In the genomic region with DNA sequence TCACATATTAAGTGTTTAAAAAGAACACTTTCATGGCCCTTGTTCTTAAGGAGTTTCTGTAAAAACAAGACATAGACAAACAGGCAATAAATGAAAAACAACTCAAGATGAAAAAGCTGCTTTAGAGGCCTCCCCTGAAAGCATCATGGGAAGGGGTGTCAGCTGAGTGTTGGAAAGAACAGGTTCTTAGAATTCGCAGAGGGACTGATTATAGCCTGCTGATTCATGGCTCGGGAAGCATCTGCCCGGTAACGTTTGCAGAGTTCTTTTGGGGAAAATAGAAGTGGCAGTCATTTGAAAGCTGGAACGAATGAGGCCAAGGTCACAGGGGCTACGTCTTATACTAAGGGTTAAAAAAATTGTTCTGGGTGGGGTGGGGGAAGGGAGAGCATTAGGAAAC, we compare ENCODE assay signal across 32 cellular contexts.
"Had no signal": no experiment of that assay in that cellular context is flagged by ENCODE, and none has a peak within 500 bp of the region (broad histone marks: within the 10 kb centered on the region; RNA-seq: fewer than 3 reads in every experiment).

No MANE protein-coding gene starts in this region.

- H3K27ac ChIP-seq: colonic mucosa, foreskin keratinocyte, gastrocnemius medialis, WERI-Rb-1 had no signal

- FAIRE-seq: astrocyte had no signal

- H3K27me3 ChIP-seq: colonic mucosa, gastrocnemius medialis had no signal

- H3K4me3 Mint-ChIP-seq: activated B cell treated with CpG ODN at 0.5 μM for 24 hours; activated CD8-positive, alpha-beta T cell treated with anti-CD3 and anti-CD28 coated beads for 36 hours; activated naive CD8-positive, alpha-beta T cell; activated T-cell treated with anti-CD3 and anti-CD28 coated beads, Interleukin-2, amount 50 U/mL, for 4 hours; activated T-helper 17 cell treated with anti-CD3 and anti-CD28 coated beads, Interleukin-2, amount 50 U/mL, for 72 hours; endodermal cell; T-cell; T-helper 1 cell treated with Interleukin-12 subunit alpha and Interleukin-12 subunit beta and Interleukin-4 antibody, amounts not matched to agents 30 μg/mL and 1 μg/mL, for 36 hours; T-helper 2 cell treated with Interferon-gamma antibody and Interleukin-4, amounts not matched to agents 5 μg/mL and 100 μg/mL, for 36 hours had no signal

- H3K4me1 ChIP-seq: colonic mucosa, foreskin keratinocyte, gastrocnemius medialis had no signal

- H3K4me1 Mint-ChIP-seq: activated B cell treated with CpG ODN at 0.5 μM for 24 hours; activated T-helper 17 cell treated with anti-CD3 and anti-CD28 coated beads, Interleukin-2, amount 50 U/mL, for 72 hours; T-cell had no signal

- H3K9me3 Mint-ChIP-seq: activated B cell treated with CpG ODN at 0.5 μM for 24 hours; activated CD8-positive, alpha-beta T cell treated with anti-CD3 and anti-CD28 coated beads for 36 hours; activated T-cell treated with anti-CD3 and anti-CD28 coated beads, Interleukin-2, amount 50 U/mL, for 4 hours; activated T-helper 17 cell treated with anti-CD3 and anti-CD28 coated beads, Interleukin-2, amount 50 U/mL, for 72 hours; endodermal cell; T-cell; T-helper 1 cell treated with Interleukin-12 subunit alpha and Interleukin-12 subunit beta and Interleukin-4 antibody, amounts not matched to agents 30 μg/mL and 1 μg/mL, for 36 hours; T-helper 2 cell treated with Interferon-gamma antibody and Interleukin-4, amounts not matched to agents 5 μg/mL and 100 μg/mL, for 36 hours had no signal

- H3K4me3 ChIP-seq: colonic mucosa, gastrocnemius medialis had no signal

- DNase-seq: activated B cell treated with CpG ODN at 0.5 μM for 24 hours; activated CD4-positive, alpha-beta T cell treated with anti-CD3 and anti-CD28 coated beads for 48 hours; activated CD4-positive, alpha-beta T cell treated with anti-CD3 and anti-CD28 coated beads, Interleukin-2, amount 50 U/mL, for 1 hour; activated CD4-positive, alpha-beta T cell treated with anti-CD3 and anti-CD28 coated beads, Interleukin-2, amount 50 U/mL, for 48 hours; activated CD8-positive, alpha-beta memory T cell treated with anti-CD3 and anti-CD28 coated beads for 24 hours; activated CD8-positive, alpha-beta T cell treated with anti-CD3 and anti-CD28 coated beads for 36 hours; activated effector memory CD4-positive, alpha-beta T cell treated with Interleukin-2 at 50 U/mL for 16 hours; activated gamma-delta T cell treated with Interleukin-2 at 50 U/mL for 16 hours; activated naive CD4-positive, alpha-beta T cell treated with anti-CD3 and anti-CD28 coated beads, Interleukin-2, amount 50 U/mL, for 16 hours; activated naive CD4-positive, alpha-beta T cell treated with Interleukin-2 at 50 U/mL for 16 hours; activated T-cell treated with anti-CD3 and anti-CD28 coated beads, Interleukin-2, amount 50 U/mL, for 4 hours; amniotic stem cell; anterior cingulate cortex; central memory CD4-positive, alpha-beta T cell; cerebellar nuclear complex; colonic mucosa; effector memory CD4-positive, alpha-beta T cell; endodermal cell; foreskin keratinocyte; gastrocnemius medialis; glutamatergic neuron; SW 1271; T-cell; T1000; WERI-Rb-1 had no signal

- H3K36me3 Mint-ChIP-seq: activated naive CD8-positive, alpha-beta T cell; T-cell had no signal

- ATAC-seq: activated CD4-positive, CD25-positive, alpha-beta regulatory T cell treated with anti-CD3 and anti-CD28 coated beads, Interleukin-2, amount 50 U/mL, for 24 hours; activated CD8-positive, alpha-beta T cell treated with anti-CD3 and anti-CD28 coated beads for 36 hours; activated T-cell treated with anti-CD3 and anti-CD28 coated beads, Interleukin-2, amount 50 U/mL, for 4 hours; activated T-helper 17 cell treated with anti-CD3 and anti-CD28 coated beads, Interleukin-2, amount 50 U/mL, for 72 hours; esophagus mucosa; foreskin keratinocyte; gastrocnemius medialis; T-cell had no signal

- H3K27ac Mint-ChIP-seq: activated B cell treated with CpG ODN at 0.5 μM for 24 hours; activated CD8-positive, alpha-beta T cell treated with anti-CD3 and anti-CD28 coated beads for 36 hours; activated naive CD8-positive, alpha-beta T cell; activated T-helper 17 cell treated with anti-CD3 and anti-CD28 coated beads, Interleukin-2, amount 50 U/mL, for 72 hours; endodermal cell; T-cell; T-helper 1 cell treated with Interleukin-12 subunit alpha and Interleukin-12 subunit beta and Interleukin-4 antibody, amounts not matched to agents 30 μg/mL and 1 μg/mL, for 36 hours; T-helper 2 cell treated with Interferon-gamma antibody and Interleukin-4, amounts not matched to agents 5 μg/mL and 100 μg/mL, for 36 hours had no signal

- H3K36me3 ChIP-seq: colonic mucosa, gastrocnemius medialis, WERI-Rb-1 had no signal

- H3K9me3 ChIP-seq: colonic mucosa, gastrocnemius medialis had no signal
